In genomic region chr12:50401383-50402155, GRCh38 we compare ENCODE assay signal across 7 cellular contexts. TPM values are rescaled to one million over a fixed set of nuclear protein-coding genes. Genes with fewer than 3 reads are reported as not detected.
DNase-seq lines count a peak whose midpoint lies in the region; ATAC-seq, FAIRE-seq and TF ChIP-seq lines count a peak whose summit lies in the region.

No MANE protein-coding gene starts in this region.

- H2AK5ac ChIP-seq in neuronal stem cell (ENCODE audit: low read depth, low read length), result no peak overlapping the region

- peaks cover 0 to 6% of the 10 kb centered on the region in 2 donors for H3K4me1 ChIP-seq in neuronal stem cell (ENCODE audit: control insufficient read depth in 2 of 2, insufficient read depth in 1 of 2, low read depth in 1 of 2, low read length in 2 of 2)

- ATAC-seq in HG03469 (IDR thresholded peaks at IDR 0.05; ENCODE audit: unreplicated experiment), result peak; percentile 12
- no peak for ATAC-seq in activated CD8-positive, alpha-beta T cell treated with anti-CD3 and anti-CD28 coated beads, Interleukin-2, amount 10 ng/mL, durations not matched to agents 7 days and 5 days

- H4K8ac ChIP-seq in neuronal stem cell (ENCODE audit: low read depth, low read length), result no peak overlapping the region

- H3K9ac ChIP-seq in neuronal stem cell (ENCODE audit: low read depth, low read length, poor library complexity), result peak overlapping the region; percentile 96

- DNase-seq in GM10266 (ENCODE audit: extremely low spot score) (peak; percentile 60), frontal cortex (ENCODE audit: low spot score in 2 of 2) (peak; percentile 17 to 41), neuronal stem cell (ENCODE audit: low spot score) (peak; percentile 6), H4 (ENCODE audit: low spot score) (no peak), SHP77 treated with DMSO at 0.1 percent for 48 hours (lab: John Stamatoyannopoulos, UW) (no peak)
- DNase-seq in activated CD8-positive, alpha-beta T cell treated with anti-CD3 and anti-CD28 coated beads, Interleukin-2, amount 10 ng/mL, durations not matched to agents 7 days and 5 days, result no peak

- no peak overlapping the region for H2BK120ac ChIP-seq in neuronal stem cell (ENCODE audit: low read depth, low read length)

- H3K9me3 Mint-ChIP-seq in activated CD8-positive, alpha-beta T cell treated with anti-CD3 and anti-CD28 coated beads, Interleukin-2, amount 10 ng/mL, durations not matched to agents 7 days and 5 days (ENCODE audit: insufficient read depth), result no peaks in the 10 kb centered on the region

- peak overlapping the region; percentile 97 for H3K18ac ChIP-seq in neuronal stem cell (ENCODE audit: low read length)

- POLR2A ChIA-PET in activated CD8-positive, alpha-beta T cell treated with anti-CD3 and anti-CD28 coated beads, Interleukin-2, amount 10 ng/mL, durations not matched to agents 7 days and 5 days (lab: Charles Lee), result interaction anchor here (1.0 to 1.8 kb wide), 3 partner anchors 33 to 317 kb away, joined by 3 to 5 read pairs (median 4); partner anchors contain the start of gene SMARCD1

- no peaks in the 10 kb centered on the region for H3K27me3 ChIP-seq in neuronal stem cell (ENCODE audit: control insufficient read depth in 3 of 3, insufficient read depth in 3 of 3, low read depth in 1 of 3, low read length in 3 of 3)

- peak overlapping the region; percentile 58 for H3K4me2 ChIP-seq in neuronal stem cell (ENCODE audit: insufficient read depth, low read length, poor library complexity, severe bottlenecking)

- peak overlapping the region; percentile 90 for H3K23ac ChIP-seq in neuronal stem cell (ENCODE audit: low read depth, low read length, poor library complexity)

- H3K27ac Mint-ChIP-seq in activated CD8-positive, alpha-beta T cell treated with anti-CD3 and anti-CD28 coated beads, Interleukin-2, amount 10 ng/mL, durations not matched to agents 7 days and 5 days, result peak overlapping the region; percentile 91

- no peak for TF ChIP-seq CTCF in GM10266 (IDR thresholded peaks at IDR 0.05; ENCODE audit: control insufficient read depth, insufficient read depth, low read depth, missing control alignments)

- H3K4me1 Mint-ChIP-seq in activated CD8-positive, alpha-beta T cell treated with anti-CD3 and anti-CD28 coated beads, Interleukin-2, amount 10 ng/mL, durations not matched to agents 7 days and 5 days (ENCODE audit: low read depth), result peaks cover 23% of the 10 kb centered on the region

- WGBS in neuronal stem cell (ENCODE audit: extremely low coverage in 2 of 2, insufficient read length in 2 of 2, insufficient replicate concordance in 1 of 2), 2 donors, result no CpG with 5 or more reads among the region's 29 CpGs

- peak overlapping the region; percentile 72 for H2BK5ac ChIP-seq in neuronal stem cell (ENCODE audit: low read length)

- peak overlapping the region; percentile 96 for H3K27ac ChIP-seq in neuronal stem cell (replicated peaks; ENCODE audit: low read length)

- FAIRE-seq in frontal cortex (lab: Jason Lieb, UNC), result no peak

- peak overlapping the region; percentile 63 for H2BK15ac ChIP-seq in neuronal stem cell (ENCODE audit: low read length)

- peaks cover under 1% of the 10 kb centered on the region for H3K27me3 Mint-ChIP-seq in activated CD8-positive, alpha-beta T cell treated with anti-CD3 and anti-CD28 coated beads, Interleukin-2, amount 10 ng/mL, durations not matched to agents 7 days and 5 days (ENCODE audit: low read depth)

- peak overlapping the region; percentile 95 for H3K4me3 Mint-ChIP-seq in activated CD8-positive, alpha-beta T cell treated with anti-CD3 and anti-CD28 coated beads, Interleukin-2, amount 10 ng/mL, durations not matched to agents 7 days and 5 days

- peaks cover 9% of the 10 kb centered on the region for H3K36me3 Mint-ChIP-seq in activated CD8-positive, alpha-beta T cell treated with anti-CD3 and anti-CD28 coated beads, Interleukin-2, amount 10 ng/mL, durations not matched to agents 7 days and 5 days (ENCODE audit: low read depth)

- H3K36me3 ChIP-seq in neuronal stem cell (replicated peaks in 1 of 2; ENCODE audit: control insufficient read depth in 2 of 2, insufficient read depth in 2 of 2, low read length in 2 of 2), result peaks cover 0 to 7% of the 10 kb centered on the region in 2 donors

- H3K14ac ChIP-seq in neuronal stem cell (ENCODE audit: low read length), result no peak overlapping the region

- no peak overlapping the region for H3K4ac ChIP-seq in neuronal stem cell (ENCODE audit: low read length)

- no peaks in the 10 kb centered on the region for H3K9me3 ChIP-seq in neuronal stem cell (replicated peaks in 1 of 2; ENCODE audit: control insufficient read depth in 2 of 2, insufficient read depth in 1 of 2, low read depth in 1 of 2, low read length in 2 of 2)

- H3K4me3 ChIP-seq in neuronal stem cell (ENCODE audit: low read length in 2 of 2), result peak overlapping the region; percentile 88 to 93

- peak overlapping the region; percentile 90 for H2AFZ ChIP-seq in neuronal stem cell (ENCODE audit: low read length)

- no peak overlapping the region for H4K91ac ChIP-seq in neuronal stem cell (ENCODE audit: low read depth, low read length, poor library complexity)

- peaks cover 2% of the 10 kb centered on the region for H3K79me1 ChIP-seq in neuronal stem cell (ENCODE audit: low read depth, low read length)

- CTCF ChIA-PET in activated CD8-positive, alpha-beta T cell treated with anti-CD3 and anti-CD28 coated beads, Interleukin-2, amount 10 ng/mL, durations not matched to agents 7 days and 5 days (lab: Charles Lee), result interaction anchor here (1.7 kb wide), 1 partner anchor 18 kb away, joined by 3 read pairs; no protein-coding TSS in a partner anchor

- H2BK12ac ChIP-seq in neuronal stem cell (ENCODE audit: low read length), result no peak overlapping the region

RNA-seq across cellular contexts. Expression of gene LARP4, which starts 0.9 kb away (rescaled TPM):
- 10 to 100 TPM; 59.2 to 60.1 TPM for total RNA-seq in activated CD8-positive, alpha-beta T cell treated with anti-CD3 and anti-CD28 coated beads, Interleukin-2, amount 10 ng/mL, durations not matched to agents 7 days and 5 days
- 68.5 TPM for total RNA-seq in frontal cortex
- polyA plus RNA-seq in neuronal stem cell (2013, experiment 1 of 2), result 26.8 TPM
- 26.7 TPM for polyA plus RNA-seq in neuronal stem cell (2013, experiment 2 of 2)
- total RNA-seq in H4 (2014; rRNA removed; shearing (Covaris generic)), result 22.6 and 23.8 TPM in 2 replicates

RNA-seq across cellular contexts. Expression of gene FAM186A, which starts 5.2 kb away (rescaled TPM):
- total RNA-seq in activated CD8-positive, alpha-beta T cell treated with anti-CD3 and anti-CD28 coated beads, Interleukin-2, amount 10 ng/mL, durations not matched to agents 7 days and 5 days, result not detected
- total RNA-seq in frontal cortex, result not detected
- polyA plus RNA-seq in neuronal stem cell (2013, experiment 1 of 2), result not detected
- not detected for polyA plus RNA-seq in neuronal stem cell (2013, experiment 2 of 2)
- total RNA-seq in H4 (2014; rRNA removed; shearing (Covaris generic)), result not detected in 2 replicates

Comparison
In these comparisons a context has a peak if more than half of its experiments do, and no peak if none do; other contexts are left out.
1. DNase-seq: peak in GM10266 (single experiment), frontal cortex (2 of 2) and neuronal stem cell (single experiment); none in activated CD8-positive, alpha-beta T cell treated with anti-CD3 and anti-CD28 coated beads, Interleukin-2, amount 10 ng/mL, durations not matched to agents 7 days and 5 days (single experiment), H4 (single experiment) and SHP77 treated with DMSO at 0.1 percent for 48 hours (single experiment).